ENCODE assay signal across 8 cellular contexts in genomic region chr6:33997265-33997664, GRCh38.
"Had no signal": no experiment of that assay in that cellular context is flagged by ENCODE, and none has a peak within 500 bp of the region (broad histone marks: within the 10 kb centered on the region; RNA-seq: fewer than 3 reads in every experiment).

No MANE protein-coding gene starts in this region.

- H3K4me3 ChIP-seq: GM12878 had no signal

- FAIRE-seq: G401.6, GM12878, GM12891, GM12892, GM18507, GM19239 had no signal

- DNase-seq: GDM1, GF-D8 had no signal
